Comparison of ENCODE assay signal across 9 cellular contexts in the genomic region with DNA sequence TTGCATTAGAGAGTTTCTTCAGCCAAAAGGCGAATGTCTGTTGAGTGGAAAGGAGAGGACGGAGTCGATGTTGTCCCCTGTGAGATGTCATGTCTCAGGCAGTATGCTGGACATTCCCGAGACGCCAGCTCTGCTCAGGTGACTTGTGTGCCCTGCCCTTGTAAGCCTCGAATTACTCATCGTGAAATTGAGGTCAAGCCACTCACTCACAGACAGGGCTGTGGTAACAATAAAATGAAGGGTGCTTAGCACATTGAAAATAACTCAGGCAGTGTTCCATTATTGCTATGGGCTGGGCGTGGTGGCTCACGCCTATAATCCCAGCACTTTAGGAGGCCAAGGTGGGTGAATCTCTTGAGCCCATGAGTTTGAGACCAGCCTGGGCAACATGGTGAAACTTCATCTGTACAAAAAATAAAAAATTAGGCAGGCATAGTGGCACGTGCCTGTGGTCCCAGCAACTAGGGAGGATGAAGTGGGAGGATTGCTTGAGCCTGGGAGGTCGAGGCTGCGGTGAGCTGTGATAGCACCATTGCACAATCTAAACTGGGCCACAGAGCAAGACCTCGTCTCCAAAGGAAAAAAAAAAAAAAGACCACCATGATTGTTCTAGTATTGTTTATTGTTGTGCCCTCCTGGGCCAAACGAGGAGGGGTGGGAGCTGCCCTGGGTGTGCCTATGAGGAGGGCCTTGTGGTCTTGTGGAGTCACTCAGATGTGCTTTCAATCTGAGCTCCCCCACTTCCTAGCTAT.
DNase-seq lines count a peak whose midpoint lies in the region; ATAC-seq, FAIRE-seq and TF ChIP-seq lines count a peak whose summit lies in the region.
"Had no signal": no experiment of that assay in that cellular context is flagged by ENCODE, and none has a peak within 500 bp of the region (broad histone marks: within the 10 kb centered on the region; RNA-seq: fewer than 3 reads in every experiment).

No MANE protein-coding gene starts in this region.

- FAIRE-seq in D721Med (lab: Jason Lieb, UNC), result no peak

- intact Hi-C loops in ascending aorta (cut with DNase I) (loop anchor here (1.0 to 5.0 kb wide), 5 partner anchors 34 to 247 kb away; partner anchors contain the start of gene THSD4), left ventricle myocardium superior (cut with micrococcal nuclease) (no loop called here), sigmoid colon (cut with DNase I) (no loop called here)

- TF ChIP-seq POLR2A in sigmoid colon (IDR thresholded peaks at IDR 0.05), result no peak

- CTCF ChIA-PET in HEK293T (lab: Yijun Ruan, JAX), result interaction anchor here (0.6 kb wide), 1 partner anchor 98 kb away, joined by 5 read pairs; no protein-coding TSS in a partner anchor

- no peak for TF ChIP-seq EP300 in sigmoid colon (IDR thresholded peaks at IDR 0.05)

- no peaks in the 10 kb centered on the region for H3K36me3 ChIP-seq in ascending aorta
- no peaks in the 10 kb centered on the region for H3K36me3 ChIP-seq in sigmoid colon

- POLR2A ChIA-PET in HEK293T (lab: Yijun Ruan, JAX), result no interaction called here

- WGBS in sigmoid colon, 2 donors, result 35 to 68% methylated on average over 14 of the region's 14 CpGs

- DNase-seq in GM04503 (ENCODE audit: low read depth) (peak; percentile 49), ascending aorta (ENCODE audit: low spot score in 2 of 2) (peak; percentile 49 to 88), left ventricle myocardium superior (no peak), sigmoid colon (no peak), HEK293T (ENCODE audit: extremely low spot score) (no peak), Ammon's horn (ENCODE audit: low spot score) (no peak), D721Med (ENCODE audit: insufficient read length, low spot score) (no peak)
- DNase-seq: stimulated activated CD4-positive, alpha-beta T cell treated with anti-CD3 and anti-CD28 coated beads, Interleukin-4, amount 100 ng/mL, for 24 hours had no signal

- H3K9me3 ChIP-seq in ascending aorta, result no peaks in the 10 kb centered on the region
- no peaks in the 10 kb centered on the region for H3K9me3 ChIP-seq in sigmoid colon

- no peak overlapping the region for H3K4me3 ChIP-seq in ascending aorta
- no peak overlapping the region for H3K4me3 ChIP-seq in sigmoid colon

- TF ChIP-seq CTCF in ascending aorta (IDR thresholded peaks at IDR 0.05) (no peak), sigmoid colon (IDR thresholded peaks at IDR 0.05) (no peak), D721Med (IDR thresholded peaks at IDR 0.05; ENCODE audit: insufficient read depth, missing control alignments) (no peak)

- ATAC-seq in left ventricle myocardium superior (peak; percentile 60), GM18511 (IDR thresholded peaks at IDR 0.05; ENCODE audit: unreplicated experiment) (no peak)

- H3K27me3 ChIP-seq in ascending aorta, result no peaks in the 10 kb centered on the region
- H3K27me3 ChIP-seq in sigmoid colon, result no peaks in the 10 kb centered on the region

- peaks cover 5 to 64% of the 10 kb centered on the region in 2 donors for H3K4me1 ChIP-seq in ascending aorta
- H3K4me1 ChIP-seq in sigmoid colon, result peaks cover 0 to 22% (median 15%) of the 10 kb centered on the region in 4 donors

- H3K27ac ChIP-seq in ascending aorta (peak overlapping the region; percentile 91 to 92), sigmoid colon (peak overlapping the region; percentile 44 to 84 (median 58))

TF ChIP-seq in HEK293T, 16 proteins besides CTCF, POLR2A, EP300 and RAD21:
- TF ChIP-seq SUZ12 (IDR thresholded peaks at IDR 0.05), result no peak
- TF ChIP-seq BHLHE40 (IDR thresholded peaks at IDR 0.05; ENCODE audit: borderline replicate concordance), result no peak
- no peak for TF ChIP-seq HDGF (IDR thresholded peaks at IDR 0.05; ENCODE audit: borderline replicate concordance)
- TF ChIP-seq SP1 (IDR thresholded peaks at IDR 0.05), result no peak
- TF ChIP-seq ARNT (IDR thresholded peaks at IDR 0.05), result no peak
- no peak for TF ChIP-seq ZNF384 (IDR thresholded peaks at IDR 0.05)

Comparison
In these comparisons a context has a peak if more than half of its experiments do, and no peak if none do; other contexts are left out.
1. DNase-seq: peak in GM04503 (single experiment) and ascending aorta (2 of 2); none in left ventricle myocardium superior (single experiment), sigmoid colon (single experiment), HEK293T (single experiment), Ammon's horn (single experiment) and D721Med (single experiment).